In genomic region chr11:31798057-31799035, GRCh38 we compare ENCODE assay signal across 8 cellular contexts. TPM values are rescaled to one million over a fixed set of nuclear protein-coding genes. Genes with fewer than 3 reads are reported as not detected.
DNase-seq lines count a peak whose midpoint lies in the region; ATAC-seq and TF ChIP-seq lines count a peak whose summit lies in the region.

No MANE protein-coding gene starts in this region.

- H3K27ac ChIP-seq in naive thymus-derived CD4-positive, alpha-beta T cell (ENCODE audit: low read depth, low read length): no peak overlapping the region
- no peak overlapping the region for H3K27ac ChIP-seq in esophagus squamous epithelium

- H3K36me3 ChIP-seq in naive thymus-derived CD4-positive, alpha-beta T cell (ENCODE audit: control insufficient read depth in 2 of 3, insufficient read depth in 3 of 3, low read length in 3 of 3): no peaks in the 10 kb centered on the region
- no peaks in the 10 kb centered on the region for H3K36me3 ChIP-seq in esophagus squamous epithelium

- H3K9me3 Mint-ChIP-seq in naive thymus-derived CD4-positive, alpha-beta T cell: peaks cover 0 to 48% (median 24%) of the 10 kb centered on the region in 11 donors

- peaks cover 0 to 8% of the 10 kb centered on the region in 2 donors for H3K4me1 ChIP-seq in naive thymus-derived CD4-positive, alpha-beta T cell (ENCODE audit: control insufficient read depth in 2 of 2, insufficient read depth in 2 of 2, low read length in 2 of 2)
- H3K4me1 ChIP-seq in esophagus squamous epithelium: peaks cover 8 to 35% (median 23%) of the 10 kb centered on the region in 3 donors

- CTCF ChIA-PET in naive thymus-derived CD4-positive, alpha-beta T cell (lab: Charles Lee): no interaction called here

- H3K4me1 Mint-ChIP-seq in naive thymus-derived CD4-positive, alpha-beta T cell: peaks cover 13 to 44% (median 31%) of the 10 kb centered on the region in 7 donors

- intact Hi-C loops in naive thymus-derived CD4-positive, alpha-beta T cell (cut with micrococcal nuclease): no loop called here
- intact Hi-C loops in esophagus squamous epithelium (cut with DNase I): no loop called here

- peaks cover 0 to 14% (median 6%) of the 10 kb centered on the region in 5 donors for H3K36me3 Mint-ChIP-seq in naive thymus-derived CD4-positive, alpha-beta T cell

- H3K27me3 ChIP-seq in naive thymus-derived CD4-positive, alpha-beta T cell (ENCODE audit: control insufficient read depth in 2 of 2, insufficient read depth in 2 of 2, low read length in 2 of 2): peaks cover 12 to 31% of the 10 kb centered on the region in 2 donors
- peaks cover 19 to 89% (median 57%) of the 10 kb centered on the region in 4 donors for H3K27me3 ChIP-seq in esophagus squamous epithelium

- DNase-seq in GM10266 (ENCODE audit: extremely low spot score) (peak; percentile 53), cardiac fibroblast (ENCODE audit: low read depth in 2 of 2) (no peak), esophagus squamous epithelium (lab: John Stamatoyannopoulos, UW) (no peak), Ammon's horn (ENCODE audit: low spot score) (no peak), SKM-1 (lab: John Stamatoyannopoulos, UW; ENCODE audit: unreplicated experiment) (no peak)
- no peak for DNase-seq in naive thymus-derived CD4-positive, alpha-beta T cell
- no peak for DNase-seq in stimulated activated CD4-positive, alpha-beta T cell treated with anti-CD3 and anti-CD28 coated beads, Interleukin-1b, Interleukin-23, amount 100 ng/mL, for 48 hours

- peak overlapping the region in 8 of 10 donors; percentile 21 to 58 (median 38) for H3K4me3 Mint-ChIP-seq in naive thymus-derived CD4-positive, alpha-beta T cell

- H3K27me3 Mint-ChIP-seq in naive thymus-derived CD4-positive, alpha-beta T cell: peaks cover 88 to 94% (median 92%) of the 10 kb centered on the region in 5 donors

- POLR2A ChIA-PET in naive thymus-derived CD4-positive, alpha-beta T cell (lab: Charles Lee): no interaction called here

- no peak overlapping the region for H3K4me3 ChIP-seq in cardiac fibroblast (replicated peaks in 1 of 2; ENCODE audit: low read depth in 2 of 2, low read length in 2 of 2)
- no peak overlapping the region for H3K4me3 ChIP-seq in naive thymus-derived CD4-positive, alpha-beta T cell (ENCODE audit: low read length)
- peak overlapping the region in 2 of 4 donors; percentile 8 to 38 for H3K4me3 ChIP-seq in esophagus squamous epithelium

- WGBS in esophagus squamous epithelium, 2 donors: 12 to 20% methylated on average over 25 to 26 of the region's 49 CpGs

- peak; percentile 49 for ATAC-seq in HG02610 (IDR thresholded peaks at IDR 0.05; ENCODE audit: unreplicated experiment)
- peak; percentile 22 for ATAC-seq in naive thymus-derived CD4-positive, alpha-beta T cell

- peak overlapping the region in 3 of 9 donors; percentile 36 to 81 (median 38) for H3K27ac Mint-ChIP-seq in naive thymus-derived CD4-positive, alpha-beta T cell

- H3K9me3 ChIP-seq in naive thymus-derived CD4-positive, alpha-beta T cell (ENCODE audit: control insufficient read depth in 2 of 3, low read length in 3 of 3): peaks cover 0 to 6% (median 0%) of the 10 kb centered on the region in 3 experiments
- no peaks in the 10 kb centered on the region for H3K9me3 ChIP-seq in esophagus squamous epithelium

- no peak for TF ChIP-seq POLR2A in esophagus squamous epithelium (IDR thresholded peaks at IDR 0.05)

- TF ChIP-seq CTCF in GM10266 (IDR thresholded peaks at IDR 0.05; ENCODE audit: control insufficient read depth, insufficient read depth, low read depth, missing control alignments): peak; percentile 48
- peak; percentile 22 for TF ChIP-seq CTCF in cardiac fibroblast (IDR thresholded peaks at IDR 0.05; ENCODE audit: low read depth, low read length)
- no peak for TF ChIP-seq CTCF in esophagus squamous epithelium (IDR thresholded peaks at IDR 0.05)

RNA-seq across cellular contexts. Expression of gene PAX6, which starts 12.8 kb away (rescaled TPM):
- not detected for total RNA-seq in naive thymus-derived CD4-positive, alpha-beta T cell
- not detected for polyA plus RNA-seq in naive thymus-derived CD4-positive, alpha-beta T cell
- total RNA-seq in esophagus squamous epithelium: under 1 TPM in 1 of 4 donors, not detected in 3; 0.38 TPM

Comparison
In these comparisons a context has a peak if more than half of its experiments do, and no peak if none do; other contexts are left out.
1. CTCF ChIP-seq: peak in GM10266 (single experiment) and cardiac fibroblast (single experiment); none in esophagus squamous epithelium (0 of 6).